Comparison of ENCODE assay signal across 1 cellular context in genomic region chr16:3400779-3401688, GRCh38.
TF ChIP-seq lines count a peak whose summit lies in the region.

TSS of gene ZNF174 (plus strand) at chr16:3401215. CDS start at chr16:3402005, 790 bp downstream.
TSS of gene ZSCAN32 (minus strand) at chr16:3401004. CDS start at chr16:3397557, 3,447 bp downstream.

TF ChIP-seq in K562, 482 proteins besides CTCF, POLR2A, EP300 and RAD21 (continued from another document and continues in another):
- TF ChIP-seq, protein P1, sequence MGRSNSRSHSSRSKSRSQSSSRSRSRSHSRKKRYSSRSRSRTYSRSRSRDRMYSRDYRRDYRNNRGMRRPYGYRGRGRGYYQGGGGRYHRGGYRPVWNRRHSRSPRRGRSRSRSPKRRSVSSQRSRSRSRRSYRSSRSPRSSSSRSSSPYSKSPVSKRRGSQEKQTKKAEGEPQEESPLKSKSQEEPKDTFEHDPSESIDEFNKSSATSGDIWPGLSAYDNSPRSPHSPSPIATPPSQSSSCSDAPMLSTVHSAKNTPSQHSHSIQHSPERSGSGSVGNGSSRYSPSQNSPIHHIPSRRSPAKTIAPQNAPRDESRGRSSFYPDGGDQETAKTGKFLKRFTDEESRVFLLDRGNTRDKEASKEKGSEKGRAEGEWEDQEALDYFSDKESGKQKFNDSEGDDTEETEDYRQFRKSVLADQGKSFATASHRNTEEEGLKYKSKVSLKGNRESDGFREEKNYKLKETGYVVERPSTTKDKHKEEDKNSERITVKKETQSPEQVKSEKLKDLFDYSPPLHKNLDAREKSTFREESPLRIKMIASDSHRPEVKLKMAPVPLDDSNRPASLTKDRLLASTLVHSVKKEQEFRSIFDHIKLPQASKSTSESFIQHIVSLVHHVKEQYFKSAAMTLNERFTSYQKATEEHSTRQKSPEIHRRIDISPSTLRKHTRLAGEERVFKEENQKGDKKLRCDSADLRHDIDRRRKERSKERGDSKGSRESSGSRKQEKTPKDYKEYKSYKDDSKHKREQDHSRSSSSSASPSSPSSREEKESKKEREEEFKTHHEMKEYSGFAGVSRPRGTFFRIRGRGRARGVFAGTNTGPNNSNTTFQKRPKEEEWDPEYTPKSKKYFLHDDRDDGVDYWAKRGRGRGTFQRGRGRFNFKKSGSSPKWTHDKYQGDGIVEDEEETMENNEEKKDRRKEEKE (IDR thresholded peaks at IDR 0.05; ENCODE audit: borderline replicate concordance in 1 of 2, control insufficient read depth in 1 of 2, low read depth in 2 of 2, low read length in 1 of 2) = 0 out of 4 replicates have a peak, but pooled peaks of 1 of the 2 experiments have one; percentile 22
- no peak for TF ChIP-seq ZNF57 (CRISPR knock-in tag; IDR thresholded peaks at IDR 0.05)
- no peak for TF ChIP-seq PHB2 (IDR thresholded peaks at IDR 0.05; ENCODE audit: low read depth)
- TF ChIP-seq TRIM28 (IDR thresholded peaks at IDR 0.05) = no peak
- no peak for TF ChIP-seq IRF2 (CRISPR knock-in tag; IDR thresholded peaks at IDR 0.05)
- no peak for TF ChIP-seq ZNF318 (IDR thresholded peaks at IDR 0.05; ENCODE audit: borderline replicate concordance in 1 of 2, low read depth in 1 of 2)
- no peak for TF ChIP-seq STAT5B (CRISPR knock-in tag; IDR thresholded peaks at IDR 0.05)
- peak; percentile 97 for TF ChIP-seq ZFX (CRISPR knock-in tag; IDR thresholded peaks at IDR 0.05)
- no peak for TF ChIP-seq ETS2 (tag; IDR thresholded peaks at IDR 0.05; ENCODE audit: borderline replicate concordance, poor library complexity, severe bottlenecking)
- no peak for TF ChIP-seq ZBTB7A (IDR thresholded peaks at IDR 0.05; ENCODE audit: borderline replicate concordance, control insufficient read depth, low read depth, low read length)
- TF ChIP-seq POU5F1 (IDR thresholded peaks at IDR 0.05; ENCODE audit: borderline replicate concordance, low read depth, low read length, partially characterized antibody) = peak; percentile 65
- TF ChIP-seq HMG20B (CRISPR knock-in tag; IDR thresholded peaks at IDR 0.05) = no peak
- no peak for TF ChIP-seq ZNF707 (CRISPR knock-in tag; conservative IDR thresholded peaks at IDR 0.05)
- no peak for TF ChIP-seq MTA2 (IDR thresholded peaks at IDR 0.05; ENCODE audit: low read depth)
- no peak for TF ChIP-seq PHF21A (IDR thresholded peaks at IDR 0.05; ENCODE audit: borderline replicate concordance, low read depth)
- TF ChIP-seq PHTF2 (CRISPR knock-in tag; IDR thresholded peaks at IDR 0.05) = no peak
- TF ChIP-seq TOE1 (IDR thresholded peaks at IDR 0.05; ENCODE audit: borderline replicate concordance) = peak; percentile 91
- no peak for TF ChIP-seq TOE1 (CRISPR knock-in tag; IDR thresholded peaks at IDR 0.05; ENCODE audit: borderline replicate concordance, low read depth)
- no peak for TF ChIP-seq SETDB1 (IDR thresholded peaks at IDR 0.05; ENCODE audit: low read length)
- TF ChIP-seq HMGN3 (IDR thresholded peaks at IDR 0.05; ENCODE audit: borderline replicate concordance, extremely low read depth, insufficient read length, low read depth, low read length) = peak; percentile 69
- no peak for TF ChIP-seq LARP7 (IDR thresholded peaks at IDR 0.05)
- TF ChIP-seq, protein P2, sequence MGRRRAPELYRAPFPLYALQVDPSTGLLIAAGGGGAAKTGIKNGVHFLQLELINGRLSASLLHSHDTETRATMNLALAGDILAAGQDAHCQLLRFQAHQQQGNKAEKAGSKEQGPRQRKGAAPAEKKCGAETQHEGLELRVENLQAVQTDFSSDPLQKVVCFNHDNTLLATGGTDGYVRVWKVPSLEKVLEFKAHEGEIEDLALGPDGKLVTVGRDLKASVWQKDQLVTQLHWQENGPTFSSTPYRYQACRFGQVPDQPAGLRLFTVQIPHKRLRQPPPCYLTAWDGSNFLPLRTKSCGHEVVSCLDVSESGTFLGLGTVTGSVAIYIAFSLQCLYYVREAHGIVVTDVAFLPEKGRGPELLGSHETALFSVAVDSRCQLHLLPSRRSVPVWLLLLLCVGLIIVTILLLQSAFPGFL (CRISPR knock-in tag; IDR thresholded peaks at IDR 0.05) = no peak
- peak; percentile 32; the same call in 1 of the 2 replicates for TF ChIP-seq ZNF124 (CRISPR knock-in tag; IDR thresholded peaks at IDR 0.05)
- TF ChIP-seq SUPT5H (IDR thresholded peaks at IDR 0.05) = peak; percentile 85
- no peak; the same call in 1 of the 2 replicates for TF ChIP-seq SOX6 (IDR thresholded peaks at IDR 0.05)
- TF ChIP-seq CUX1 (CRISPR knock-in tag; IDR thresholded peaks at IDR 0.05) = no peak
- peak; percentile 75 for TF ChIP-seq POLR2B (IDR thresholded peaks at IDR 0.05; ENCODE audit: low read depth, partially characterized antibody)
- TF ChIP-seq, protein P3, sequence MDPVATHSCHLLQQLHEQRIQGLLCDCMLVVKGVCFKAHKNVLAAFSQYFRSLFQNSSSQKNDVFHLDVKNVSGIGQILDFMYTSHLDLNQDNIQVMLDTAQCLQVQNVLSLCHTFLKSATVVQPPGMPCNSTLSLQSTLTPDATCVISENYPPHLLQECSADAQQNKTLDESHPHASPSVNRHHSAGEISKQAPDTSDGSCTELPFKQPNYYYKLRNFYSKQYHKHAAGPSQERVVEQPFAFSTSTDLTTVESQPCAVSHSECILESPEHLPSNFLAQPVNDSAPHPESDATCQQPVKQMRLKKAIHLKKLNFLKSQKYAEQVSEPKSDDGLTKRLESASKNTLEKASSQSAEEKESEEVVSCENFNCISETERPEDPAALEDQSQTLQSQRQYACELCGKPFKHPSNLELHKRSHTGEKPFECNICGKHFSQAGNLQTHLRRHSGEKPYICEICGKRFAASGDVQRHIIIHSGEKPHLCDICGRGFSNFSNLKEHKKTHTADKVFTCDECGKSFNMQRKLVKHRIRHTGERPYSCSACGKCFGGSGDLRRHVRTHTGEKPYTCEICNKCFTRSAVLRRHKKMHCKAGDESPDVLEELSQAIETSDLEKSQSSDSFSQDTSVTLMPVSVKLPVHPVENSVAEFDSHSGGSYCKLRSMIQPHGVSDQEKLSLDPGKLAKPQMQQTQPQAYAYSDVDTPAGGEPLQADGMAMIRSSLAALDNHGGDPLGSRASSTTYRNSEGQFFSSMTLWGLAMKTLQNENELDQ (CRISPR knock-in tag; IDR thresholded peaks at IDR 0.05; ENCODE audit: borderline replicate concordance) = no peak
- peak; percentile 93 for TF ChIP-seq GABPA (tag; conservative IDR thresholded peaks at IDR 0.05; ENCODE audit: low read depth)
- peak; percentile 94 for TF ChIP-seq ELF1 (tag; IDR thresholded peaks at IDR 0.05)
- 0 out of 2 replicates have a peak, but pooled peaks have one; percentile 52 for TF ChIP-seq E2F5 (CRISPR knock-in tag; IDR thresholded peaks at IDR 0.05)
- TF ChIP-seq ZFP30 (CRISPR knock-in tag; IDR thresholded peaks at IDR 0.05; ENCODE audit: borderline replicate concordance) = no peak
- peak; percentile 86 for TF ChIP-seq FIP1L1 (IDR thresholded peaks at IDR 0.05; ENCODE audit: low read depth, low read length, poor library complexity, severe bottlenecking)
- TF ChIP-seq ERF (CRISPR knock-in tag; IDR thresholded peaks at IDR 0.05) = peak; percentile 57; the same call in 1 of the 2 replicates
- TF ChIP-seq RFX1 (IDR thresholded peaks at IDR 0.05) = no peak
- TF ChIP-seq EP400 (IDR thresholded peaks at IDR 0.05) = peak; percentile 34; the same call in 1 of the 2 replicates
- no peak for TF ChIP-seq ZEB2 (IDR thresholded peaks at IDR 0.05)
- no peak for TF ChIP-seq ZNF589 (CRISPR knock-in tag; IDR thresholded peaks at IDR 0.05; ENCODE audit: low read depth)
- TF ChIP-seq PTTG1 (tag; IDR thresholded peaks at IDR 0.05; ENCODE audit: low read depth) = no peak
- peak; percentile 66 for TF ChIP-seq GTF2E2 (tag; IDR thresholded peaks at IDR 0.05)
- no peak for TF ChIP-seq ZNF253 (CRISPR knock-in tag; conservative IDR thresholded peaks at IDR 0.05)
